19 cellular contexts compared by ENCODE assay signal in the genomic region with DNA sequence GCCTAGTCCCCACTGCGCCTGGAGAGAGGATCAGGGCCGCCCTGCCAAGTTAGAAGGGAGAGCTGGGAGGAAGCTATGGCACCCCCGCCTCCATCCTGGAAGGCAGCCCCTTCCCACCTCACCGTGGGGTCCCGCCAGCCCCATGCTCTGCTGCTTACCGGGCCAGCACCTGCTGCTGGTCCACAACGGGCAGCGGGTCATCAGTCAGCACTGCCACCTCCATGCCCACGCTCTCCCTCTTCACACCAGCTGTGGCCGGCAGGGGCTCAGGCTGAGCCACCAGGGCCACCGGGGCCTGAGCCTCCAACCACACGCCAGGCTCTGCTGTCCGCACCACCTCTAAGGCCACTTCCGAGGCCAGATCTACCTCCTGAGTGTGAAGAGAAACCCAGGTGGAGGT. TPM values are rescaled to one million over a fixed set of nuclear protein-coding genes. Genes with fewer than 3 reads are reported as not detected.
DNase-seq lines count a peak whose midpoint lies in the region; ATAC-seq and TF ChIP-seq lines count a peak whose summit lies in the region.
"Had no signal": no experiment of that assay in that cellular context is flagged by ENCODE, and none has a peak within 500 bp of the region (broad histone marks: within the 10 kb centered on the region; RNA-seq: fewer than 3 reads in every experiment).

No MANE protein-coding gene starts in this region.

- TF ChIP-seq CTCF in sigmoid colon (IDR thresholded peaks at IDR 0.05): no peak
- no peak for TF ChIP-seq CTCF in upper lobe of right lung (IDR thresholded peaks at IDR 0.05)

- no peak overlapping the region for H4K8ac ChIP-seq in trophoblast cell (ENCODE audit: low read depth, low read length)

- no peaks in the 10 kb centered on the region for H3K79me1 ChIP-seq in trophoblast cell (ENCODE audit: low read length)

- H3K23ac ChIP-seq in trophoblast cell (ENCODE audit: low read length): no peak overlapping the region

- H2AFZ ChIP-seq in trophoblast cell (ENCODE audit: insufficient read depth, low read length, poor library complexity): no peak overlapping the region

- H3K4me3 ChIP-seq in right cardiac atrium (ENCODE audit: low read length) (peak overlapping the region; percentile 30), sigmoid colon (peak overlapping the region in 2 of 4 donors; percentile 4 to 8), upper lobe of right lung (peak overlapping the region; percentile 43), trophoblast cell (ENCODE audit: low read depth, low read length) (no peak overlapping the region)
- H3K4me3 ChIP-seq: body of pancreas, SJSA1 had no signal

- H2AK5ac ChIP-seq in trophoblast cell (ENCODE audit: low read length): no peak overlapping the region

- no peak overlapping the region for H3K4ac ChIP-seq in trophoblast cell (ENCODE audit: low read depth, low read length)

- H3K27ac Mint-ChIP-seq in stimulated activated effector memory CD8-positive, alpha-beta T cell treated with anti-CD3 and anti-CD28 coated beads, Interleukin-12 subunit alpha, Interleukin-12 subunit beta, amount 100 ng/mL, for 72 hours: no peak overlapping the region
- H3K27ac Mint-ChIP-seq: activated CD4-positive, alpha-beta memory T cell treated with anti-CD3 and anti-CD28 coated beads, Interleukin-2, amount 10 ng/mL, durations not matched to agents 7 days and 5 days; activated naive CD4-positive, alpha-beta T cell treated with anti-CD3 and anti-CD28 coated beads for 36 hours; natural killer cell treated with Interleukin-12 subunit alpha and Interleukin-12 subunit beta and Interleukin-15 and Interleukin-18, amount 100 ng/mL, for 72 hours; type B pancreatic cell had no signal

- H3K9me3 Mint-ChIP-seq in stimulated activated effector memory CD8-positive, alpha-beta T cell treated with anti-CD3 and anti-CD28 coated beads, Interleukin-12 subunit alpha, Interleukin-12 subunit beta, amount 100 ng/mL, for 72 hours: no peaks in the 10 kb centered on the region
- H3K9me3 Mint-ChIP-seq: activated CD4-positive, alpha-beta memory T cell treated with anti-CD3 and anti-CD28 coated beads, Interleukin-2, amount 10 ng/mL, durations not matched to agents 7 days and 5 days; activated naive CD4-positive, alpha-beta T cell treated with anti-CD3 and anti-CD28 coated beads for 36 hours; natural killer cell treated with Interleukin-12 subunit alpha and Interleukin-12 subunit beta and Interleukin-15 and Interleukin-18, amount 100 ng/mL, for 72 hours; type B pancreatic cell had no signal

- intact Hi-C loops in right cardiac atrium (cut with DNase I): no loop called here
- intact Hi-C loops in sigmoid colon (cut with DNase I): no loop called here
- intact Hi-C loops in upper lobe of right lung (cut with DNase I): no loop called here

- no peaks in the 10 kb centered on the region for H3K79me2 ChIP-seq in trophoblast cell (ENCODE audit: control insufficient read depth, insufficient read depth, low read length, poor library complexity)

- no peak overlapping the region for H3K14ac ChIP-seq in trophoblast cell (ENCODE audit: low read length)

- H3K4me3 Mint-ChIP-seq in stimulated activated effector memory CD8-positive, alpha-beta T cell treated with anti-CD3 and anti-CD28 coated beads, Interleukin-12 subunit alpha, Interleukin-12 subunit beta, amount 100 ng/mL, for 72 hours: no peak overlapping the region
- H3K4me3 Mint-ChIP-seq: activated CD4-positive, alpha-beta memory T cell treated with anti-CD3 and anti-CD28 coated beads, Interleukin-2, amount 10 ng/mL, durations not matched to agents 7 days and 5 days; activated naive CD4-positive, alpha-beta T cell treated with anti-CD3 and anti-CD28 coated beads for 36 hours; natural killer cell treated with Interleukin-12 subunit alpha and Interleukin-12 subunit beta and Interleukin-15 and Interleukin-18, amount 100 ng/mL, for 72 hours; type B pancreatic cell had no signal

- no peak overlapping the region for H3K4me2 ChIP-seq in trophoblast cell (ENCODE audit: low read length)

- no peak overlapping the region for H3K18ac ChIP-seq in trophoblast cell (ENCODE audit: low read length)

- TF ChIP-seq POLR2A in sigmoid colon (IDR thresholded peaks at IDR 0.05): no peak

- no peak overlapping the region for H2BK120ac ChIP-seq in trophoblast cell (ENCODE audit: insufficient read depth, low read length, poor library complexity)

- no peak overlapping the region for H4K91ac ChIP-seq in trophoblast cell (ENCODE audit: low read depth, low read length)

- H2BK12ac ChIP-seq in trophoblast cell (ENCODE audit: low read length): no peak overlapping the region

- no peak overlapping the region for H3K9ac ChIP-seq in trophoblast cell (ENCODE audit: low read length)

- H2BK5ac ChIP-seq in trophoblast cell (ENCODE audit: low read depth, low read length, poor library complexity): no peak overlapping the region

- H3K4me1 ChIP-seq in right cardiac atrium (ENCODE audit: control insufficient read depth, insufficient read depth, low read length) (peaks cover 3% of the 10 kb centered on the region), sigmoid colon (no peaks in the 10 kb centered on the region), upper lobe of right lung (no peaks in the 10 kb centered on the region), trophoblast cell (ENCODE audit: control insufficient read depth in 1 of 2, insufficient read depth in 2 of 2, low read length in 2 of 2) (no peaks in the 10 kb centered on the region)
- H3K4me1 ChIP-seq: Caco-2, SJSA1 had no signal

- H3K36me3 ChIP-seq in sigmoid colon (no peaks in the 10 kb centered on the region), upper lobe of right lung (no peaks in the 10 kb centered on the region), trophoblast cell (ENCODE audit: control insufficient read depth in 1 of 2, insufficient read depth in 2 of 2, low read length in 2 of 2) (no peaks in the 10 kb centered on the region)

- H3K27ac ChIP-seq in right cardiac atrium (ENCODE audit: low read length) (peak overlapping the region; percentile 72), sigmoid colon (peak overlapping the region; percentile 19 to 64 (median 38)), upper lobe of right lung (peak overlapping the region; percentile 75), trophoblast cell (ENCODE audit: low read depth, low read length) (no peak overlapping the region)
- H3K27ac ChIP-seq: SJSA1 had no signal

- DNase-seq in dermis blood vessel endothelial cell (peak; percentile 34), right cardiac atrium (no peak), sigmoid colon (no peak), upper lobe of right lung (no peak), trophoblast cell (no peak)
- DNase-seq in activated T-cell treated with anti-CD3 and anti-CD28 coated beads, Interleukin-2, amount 50 U/mL, for 48 hours: no peak
- DNase-seq in stimulated activated effector memory CD8-positive, alpha-beta T cell treated with anti-CD3 and anti-CD28 coated beads, Interleukin-12 subunit alpha, Interleukin-12 subunit beta, amount 100 ng/mL, for 72 hours (ENCODE audit: low spot score in 2 of 2): no peak
- DNase-seq: activated CD4-positive, alpha-beta memory T cell treated with anti-CD3 and anti-CD28 coated beads, Interleukin-2, amount 10 ng/mL, durations not matched to agents 7 days and 5 days; activated naive CD4-positive, alpha-beta T cell treated with anti-CD3 and anti-CD28 coated beads for 36 hours; activated T-cell treated with anti-CD3 and anti-CD28 coated beads, Interleukin-2, amount 50 U/mL, for 1 hour; Caco-2; mesendoderm; NCI-H748 treated with DMSO at 0.1 percent for 48 hours had no signal

- TF ChIP-seq EP300 in sigmoid colon (IDR thresholded peaks at IDR 0.05): no peak

- ATAC-seq in right cardiac atrium (peak; percentile 18 to 24), upper lobe of right lung (peak; percentile 4), HG03159 (IDR thresholded peaks at IDR 0.05; ENCODE audit: unreplicated experiment) (no peak)
- no peak for ATAC-seq in stimulated activated effector memory CD8-positive, alpha-beta T cell treated with anti-CD3 and anti-CD28 coated beads, Interleukin-12 subunit alpha, Interleukin-12 subunit beta, amount 100 ng/mL, for 72 hours
- ATAC-seq: natural killer cell treated with Interleukin-12 subunit alpha and Interleukin-12 subunit beta and Interleukin-15 and Interleukin-18, amount 100 ng/mL, for 72 hours had no signal

- WGBS in right cardiac atrium: 80% methylated on average over 14 of the region's 14 CpGs
- WGBS in sigmoid colon, 2 donors: 93% methylated on average over 14 of the region's 14 CpGs
- WGBS in trophoblast cell (ENCODE audit: extremely low coverage, insufficient coverage, insufficient read length): no CpG with 5 or more reads among the region's 14 CpGs

- H4K12ac ChIP-seq in trophoblast cell (ENCODE audit: low read depth, low read length): no peak overlapping the region

- H3K27me3 ChIP-seq in right cardiac atrium (ENCODE audit: control insufficient read depth, insufficient read depth): no peaks in the 10 kb centered on the region
- no peaks in the 10 kb centered on the region for H3K27me3 ChIP-seq in sigmoid colon
- no peaks in the 10 kb centered on the region for H3K27me3 ChIP-seq in upper lobe of right lung
- H3K27me3 ChIP-seq in trophoblast cell (ENCODE audit: insufficient read depth, low read length): no peaks in the 10 kb centered on the region
- H3K27me3 ChIP-seq: body of pancreas, SJSA1 had no signal

- no peaks in the 10 kb centered on the region for H3K36me3 Mint-ChIP-seq in stimulated activated effector memory CD8-positive, alpha-beta T cell treated with anti-CD3 and anti-CD28 coated beads, Interleukin-12 subunit alpha, Interleukin-12 subunit beta, amount 100 ng/mL, for 72 hours
- H3K36me3 Mint-ChIP-seq: natural killer cell treated with Interleukin-12 subunit alpha and Interleukin-12 subunit beta and Interleukin-15 and Interleukin-18, amount 100 ng/mL, for 72 hours; type B pancreatic cell had no signal

- H3K4me1 Mint-ChIP-seq in stimulated activated effector memory CD8-positive, alpha-beta T cell treated with anti-CD3 and anti-CD28 coated beads, Interleukin-12 subunit alpha, Interleukin-12 subunit beta, amount 100 ng/mL, for 72 hours: no peaks in the 10 kb centered on the region
- H3K4me1 Mint-ChIP-seq: activated CD4-positive, alpha-beta memory T cell treated with anti-CD3 and anti-CD28 coated beads, Interleukin-2, amount 10 ng/mL, durations not matched to agents 7 days and 5 days had no signal

- H3K9me3 ChIP-seq in right cardiac atrium (ENCODE audit: control insufficient read depth, low read length) (no peaks in the 10 kb centered on the region), sigmoid colon (no peaks in the 10 kb centered on the region), upper lobe of right lung (no peaks in the 10 kb centered on the region), trophoblast cell (ENCODE audit: insufficient read depth, low read depth, low read length) (no peaks in the 10 kb centered on the region)
- H3K9me3 ChIP-seq: body of pancreas, Caco-2, SJSA1 had no signal

RNA-seq across cellular contexts. Expression of a gene that starts 23.5 kb away (rescaled TPM):
- total RNA-seq in dermis blood vessel endothelial cell: 314 and 417 TPM in 2 replicates
- 100 to 1,000 TPM; 107 to 143 (median 124) TPM for total RNA-seq in right cardiac atrium
- polyA plus RNA-seq in right cardiac atrium: 123 TPM
- total RNA-seq in sigmoid colon: 10 to 100 TPM; 87.8 to 98.9 (median 91.1) TPM
- polyA plus RNA-seq in sigmoid colon: 100 to 1,000 TPM in 1 of 3 donors, 10 to 100 TPM in 2; 61.3 to 243 (median 77.0) TPM
- 161 TPM for total RNA-seq in upper lobe of right lung
- polyA plus RNA-seq in trophoblast cell (2013): 241 and 250 TPM in 2 replicates

RNA-seq across cellular contexts. Expression of a gene that starts 33.2 kb away (rescaled TPM):
- total RNA-seq in dermis blood vessel endothelial cell (32.3 and 39.5 TPM in 2 replicates), right cardiac atrium (1 to 10 TPM; 2.0 to 4.8 (median 3.6) TPM), sigmoid colon (1 to 10 TPM in 3 of 4 donors, under 1 TPM in 1; 0.54 to 2.2 (median 1.5) TPM), upper lobe of right lung (4.6 TPM)
- polyA plus RNA-seq in right cardiac atrium (6.4 TPM), sigmoid colon (1 to 10 TPM in 2 of 3 donors, under 1 TPM in 1; 0.69 to 2.4 (median 1.3) TPM)
- polyA plus RNA-seq in trophoblast cell (2013): 1.4 TPM in 2 replicates
- total RNA-seq: activated CD4-positive, alpha-beta memory T cell treated with anti-CD3 and anti-CD28 coated beads, Interleukin-2, amount 10 ng/mL, durations not matched to agents 7 days and 5 days; activated naive CD4-positive, alpha-beta T cell treated with anti-CD3 and anti-CD28 coated beads for 36 hours; natural killer cell treated with Interleukin-12 subunit alpha and Interleukin-12 subunit beta and Interleukin-15 and Interleukin-18, amount 100 ng/mL, for 72 hours; T-helper 2 cell treated with Interferon-gamma antibody and Interleukin-4, amounts not matched to agents 100 ng/mL and 5 ng/mL, for 36 hours had no signal

RNA-seq across cellular contexts. Expression of a gene that starts 47.9 kb away (rescaled TPM):
- under 0.01 and 0.42 TPM in 2 replicates for total RNA-seq in dermis blood vessel endothelial cell
- under 1 TPM in 3 of 4 donors, not detected in 1; 0.11 to 0.45 (median 0.18) TPM for total RNA-seq in right cardiac atrium
- polyA plus RNA-seq in right cardiac atrium: 0.11 TPM
- total RNA-seq in sigmoid colon: under 1 TPM in 3 of 4 donors, not detected in 1; 0.14 to 0.55 (median 0.36) TPM
- polyA plus RNA-seq in sigmoid colon: under 1 TPM in 2 of 3 donors, not detected in 1; under 0.01 to 0.09 TPM
- 0.52 TPM for total RNA-seq in upper lobe of right lung
- polyA plus RNA-seq in trophoblast cell (2013): 2.9 and 3.1 TPM in 2 replicates
- total RNA-seq: body of pancreas had no signal

RNA-seq across cellular contexts. Expression of a gene that starts 51.4 kb away (rescaled TPM):
- 67.1 and 106 TPM in 2 replicates for total RNA-seq in dermis blood vessel endothelial cell
- total RNA-seq in right cardiac atrium: 100 to 1,000 TPM; 143 to 161 (median 156) TPM
- 215 TPM for polyA plus RNA-seq in right cardiac atrium
- total RNA-seq in sigmoid colon: 100 to 1,000 TPM; 137 to 179 (median 161) TPM
- polyA plus RNA-seq in sigmoid colon: 100 to 1,000 TPM in 2 of 3 donors, 10 to 100 TPM in 1; 60.1 to 149 (median 144) TPM
- total RNA-seq in upper lobe of right lung: 62.5 TPM
- 21.6 and 21.9 TPM in 2 replicates for polyA plus RNA-seq in trophoblast cell (2013)

Comparison
In these comparisons a context has a peak if more than half of its experiments do, and no peak if none do; other contexts are left out.
1. ATAC-seq: peak in right cardiac atrium (2 of 2) and upper lobe of right lung (single experiment); none in HG03159 (single experiment) and stimulated activated effector memory CD8-positive, alpha-beta T cell treated with anti-CD3 and anti-CD28 coated beads, Interleukin-12 subunit alpha, Interleukin-12 subunit beta, amount 100 ng/mL, for 72 hours (single experiment).